ENCODE assay signal across 18 cellular contexts in genomic region chr5:137090151-137090550, GRCh38.
DNase-seq lines count a peak whose midpoint lies in the region; ATAC-seq and TF ChIP-seq lines count a peak whose summit lies in the region.
"Had no signal": no experiment of that assay in that cellular context is flagged by ENCODE, and none has a peak within 500 bp of the region (broad histone marks: within the 10 kb centered on the region; RNA-seq: fewer than 3 reads in every experiment).

No MANE protein-coding gene starts in this region.

- no peaks in the 10 kb centered on the region for H3K79me1 ChIP-seq in mesendoderm (ENCODE audit: low read length)

- H4K8ac ChIP-seq in mesendoderm (ENCODE audit: low read depth, low read length), result no peak overlapping the region

- no peaks in the 10 kb centered on the region for H3K9me3 ChIP-seq in RWPE2 (ENCODE audit: severe bottlenecking)
- H3K9me3 ChIP-seq: BLaER1 treated with 17β-estradiol and CSF1 and Interleukin-3, amounts not matched to agents 10 nM and 100 nM; HAP-1 had no signal

- DNase-seq in ELF-1 (ENCODE audit: low read depth, low spot score) (peak; percentile 79), RWPE2 (ENCODE audit: low spot score) (no peak), fibroblast of villous mesenchyme (ENCODE audit: low read depth) (peak; percentile 71), osteocyte (ENCODE audit: extremely low spot score, unreplicated experiment) (no peak), medulla oblongata (ENCODE audit: extremely low spot score) (no peak), mesendoderm (no peak), AG08396 (ENCODE audit: low spot score) (no peak), HuH-7 (ENCODE audit: low spot score) (no peak)
- DNase-seq: Calu3; CD4-positive, alpha-beta memory T cell; DMS153; KG1; NCI-H146; NCI-H82; OCI-M1; Right ventricle myocardium superior had no signal

- no peaks in the 10 kb centered on the region for H3K9me3 Mint-ChIP-seq in osteocyte (ENCODE audit: unreplicated experiment)

- no peak overlapping the region for H2BK15ac ChIP-seq in mesendoderm (replicated peaks; ENCODE audit: low read depth)

- H3K36me3 Mint-ChIP-seq in osteocyte (ENCODE audit: unreplicated experiment), result peaks cover 3% of the 10 kb centered on the region
- H3K36me3 Mint-ChIP-seq: CD4-positive, alpha-beta memory T cell had no signal

- H3K27me3 Mint-ChIP-seq in osteocyte (ENCODE audit: unreplicated experiment), result no peaks in the 10 kb centered on the region
- H3K27me3 Mint-ChIP-seq: CD4-positive, alpha-beta memory T cell had no signal

- H3K36me3 ChIP-seq in RWPE2 (ENCODE audit: low read depth) (no peaks in the 10 kb centered on the region), mesendoderm (ENCODE audit: control insufficient read depth, insufficient read depth, low read length) (no peaks in the 10 kb centered on the region)
- H3K36me3 ChIP-seq: BLaER1 treated with 17β-estradiol and CSF1 and Interleukin-3, amounts not matched to agents 10 nM and 100 nM; HAP-1 had no signal

- H4K5ac ChIP-seq in mesendoderm (ENCODE audit: low read length), result no peak overlapping the region

- H3K4me3 ChIP-seq in RWPE2 (ENCODE audit: severe bottlenecking) (no peak overlapping the region), fibroblast of villous mesenchyme (ENCODE audit: low read depth, low read length) (no peak overlapping the region), mesendoderm (ENCODE audit: low read length) (no peak overlapping the region)
- H3K4me3 ChIP-seq: BLaER1 treated with 17β-estradiol and CSF1 and Interleukin-3, amounts not matched to agents 10 nM and 100 nM; HAP-1 had no signal

- peaks cover 21% of the 10 kb centered on the region for H3K4me1 Mint-ChIP-seq in osteocyte (ENCODE audit: unreplicated experiment)
- H3K4me1 Mint-ChIP-seq: CD4-positive, alpha-beta memory T cell had no signal

- H3K18ac ChIP-seq in mesendoderm (ENCODE audit: low read length), result no peak overlapping the region

- H3K27me3 ChIP-seq in RWPE2 (ENCODE audit: insufficient read depth, poor library complexity, severe bottlenecking) (no peaks in the 10 kb centered on the region), mesendoderm (ENCODE audit: insufficient read depth, low read length, poor library complexity) (no peaks in the 10 kb centered on the region)
- H3K27me3 ChIP-seq: BLaER1 treated with 17β-estradiol and CSF1 and Interleukin-3, amounts not matched to agents 10 nM and 100 nM had no signal

- no peak overlapping the region for H3K4ac ChIP-seq in mesendoderm (ENCODE audit: low read depth, low read length)

- H3K27ac ChIP-seq in RWPE2 (ENCODE audit: poor library complexity, severe bottlenecking), result no peak overlapping the region
- H3K27ac ChIP-seq in mesendoderm (ENCODE audit: low read depth, low read length), result no peak overlapping the region
- H3K27ac ChIP-seq: BLaER1 treated with 17β-estradiol and CSF1 and Interleukin-3, amounts not matched to agents 10 nM and 100 nM had no signal

- no CpG with 5 or more reads among the region's 1 CpG for WGBS in mesendoderm (ENCODE audit: extremely low coverage, insufficient coverage, low lambda C conversion rate)

- ATAC-seq in RWPE2 (ENCODE audit: low read depth), result peak; percentile 69

- no peak overlapping the region for H3K23ac ChIP-seq in mesendoderm (ENCODE audit: low read length)

- no peak overlapping the region for H3K4me3 Mint-ChIP-seq in osteocyte (ENCODE audit: unreplicated experiment)
- H3K4me3 Mint-ChIP-seq: CD4-positive, alpha-beta memory T cell had no signal

- H3K56ac ChIP-seq in mesendoderm (ENCODE audit: low read length), result no peak overlapping the region

- no peaks in the 10 kb centered on the region for H3K79me2 ChIP-seq in mesendoderm (ENCODE audit: control insufficient read depth, insufficient read depth, low read length)

- no peak overlapping the region for H3K4me2 ChIP-seq in mesendoderm (ENCODE audit: low read length)

- H2BK120ac ChIP-seq in mesendoderm (ENCODE audit: low read depth, low read length), result no peak overlapping the region

- H3K27ac Mint-ChIP-seq in osteocyte (ENCODE audit: unreplicated experiment), result peak overlapping the region; percentile 50
- H3K27ac Mint-ChIP-seq: CD4-positive, alpha-beta memory T cell had no signal

- no peak overlapping the region for H2BK5ac ChIP-seq in mesendoderm (ENCODE audit: low read length)

- H3K9ac ChIP-seq in mesendoderm (ENCODE audit: low read length), result no peak overlapping the region
- H3K9ac ChIP-seq: BLaER1 treated with 17β-estradiol and CSF1 and Interleukin-3, amounts not matched to agents 10 nM and 100 nM had no signal

- H2AK5ac ChIP-seq in mesendoderm (ENCODE audit: low read length), result no peak overlapping the region

- TF ChIP-seq CTCF in RWPE2 (IDR thresholded peaks at IDR 0.05; ENCODE audit: poor library complexity, severe bottlenecking) (no peak), fibroblast of villous mesenchyme (IDR thresholded peaks at IDR 0.05; ENCODE audit: insufficient read depth, low read depth, low read length) (no peak), osteocyte (IDR thresholded peaks at IDR 0.05) (no peak)

- peaks cover 7% of the 10 kb centered on the region for H3K4me1 ChIP-seq in RWPE2 (ENCODE audit: insufficient read depth, poor library complexity, severe bottlenecking)
- H3K4me1 ChIP-seq in mesendoderm (ENCODE audit: control insufficient read depth, low read depth, low read length), result peaks cover 9% of the 10 kb centered on the region

Comparison
In these comparisons a context has a peak if more than half of its experiments do, and no peak if none do; other contexts are left out.
1. DNase-seq: peak in ELF-1 (single experiment) and fibroblast of villous mesenchyme (single experiment); none in RWPE2 (single experiment), osteocyte (single experiment), medulla oblongata (single experiment), mesendoderm (single experiment), AG08396 (single experiment) and HuH-7 (single experiment).